In genomic region chr6:33620584-33621395, GRCh38 we compare ENCODE assay signal across 8 cellular contexts. TPM values are rescaled to one million over a fixed set of nuclear protein-coding genes. Genes with fewer than 3 reads are reported as not detected.
A peak's percentile ranks its signal among the peaks of the same experiment; 100 is the strongest.
DNase-seq lines count a peak whose midpoint lies in the region; ATAC-seq and TF ChIP-seq lines count a peak whose summit lies in the region.

Gene ITPR3, plus strand, starts transcription at chr6:33621322. Its CDS starts 281 bp downstream, at chr6:33621603.

- H3K27ac ChIP-seq in SJCRH30 (peak within 1 kb of the TSS; percentile 10; the same call in 1 of the 2 replicates), cardiac muscle cell (no peak within 1 kb of the TSS)

- H3K9me3 ChIP-seq in SJCRH30 (replicated peaks) = no peaks in the 10 kb centered on the region
- H3K9me3 ChIP-seq in cardiac muscle cell (ENCODE audit: low read depth) = no peaks in the 10 kb centered on the region

- H3K27me3 Mint-ChIP-seq in activated naive CD4-positive, alpha-beta T cell treated with anti-CD3 and anti-CD28 coated beads for 36 hours (ENCODE audit: low read depth) = no peaks in the 10 kb centered on the region

- ATAC-seq in HG03520 (IDR thresholded peaks at IDR 0.05; ENCODE audit: unreplicated experiment) = peak; percentile 67

- H3K4me3 Mint-ChIP-seq in activated naive CD4-positive, alpha-beta T cell treated with anti-CD3 and anti-CD28 coated beads for 36 hours = peak within 1 kb of the TSS; percentile 89

- H3K36me3 Mint-ChIP-seq in activated naive CD4-positive, alpha-beta T cell treated with anti-CD3 and anti-CD28 coated beads for 36 hours (ENCODE audit: low read depth) = no peaks in the 10 kb centered on the region

- DNase-seq in AG09309 (ENCODE audit: low read depth) = peak; percentile 16
- peak; percentile 99 for DNase-seq in GM19238 (ENCODE audit: insufficient read length, low spot score)
- DNase-seq in SJCRH30 = peak; percentile 38 to 44
- peak; percentile 77 for DNase-seq in activated naive CD4-positive, alpha-beta T cell treated with anti-CD3 and anti-CD28 coated beads for 36 hours
- peak; percentile 44 to 89 for DNase-seq in cardiac muscle cell (ENCODE audit: low read depth in 1 of 2, low spot score in 1 of 2)
- DNase-seq in retina = peak; percentile 67
- no peak for DNase-seq in posterior cingulate gyrus

- peak within 1 kb of the TSS; percentile 78 for H3K27ac Mint-ChIP-seq in activated naive CD4-positive, alpha-beta T cell treated with anti-CD3 and anti-CD28 coated beads for 36 hours

- H3K4me1 Mint-ChIP-seq in activated naive CD4-positive, alpha-beta T cell treated with anti-CD3 and anti-CD28 coated beads for 36 hours (ENCODE audit: low read depth) = peaks cover 51% of the 10 kb centered on the region

- no peak for TF ChIP-seq CTCF in AG09309 (IDR thresholded peaks at IDR 0.05; ENCODE audit: control insufficient read depth, insufficient read depth, low read depth, low read length, missing control alignments)
- no peak for TF ChIP-seq CTCF in cardiac muscle cell (IDR thresholded peaks at IDR 0.05; ENCODE audit: low read depth, low read length)

- H3K9me3 Mint-ChIP-seq in activated naive CD4-positive, alpha-beta T cell treated with anti-CD3 and anti-CD28 coated beads for 36 hours = no peaks in the 10 kb centered on the region

- no peaks in the 10 kb centered on the region for H3K27me3 ChIP-seq in SJCRH30
- H3K27me3 ChIP-seq in cardiac muscle cell = peaks cover 58% of the 10 kb centered on the region

- H3K36me3 ChIP-seq in SJCRH30 (no peaks in the 10 kb centered on the region), cardiac muscle cell (no peaks in the 10 kb centered on the region)

- intact Hi-C loops in activated naive CD4-positive, alpha-beta T cell treated with anti-CD3 and anti-CD28 coated beads for 36 hours (cut with micrococcal nuclease) = loop anchor here (1.0 to 2.0 kb wide), 3 partner anchors 12 to 228 kb away; no protein-coding TSS in a partner anchor
- intact Hi-C loops in posterior cingulate gyrus (cut with DNase I) = no loop called here

- H3K4me1 ChIP-seq in SJCRH30 = peaks cover 5% of the 10 kb centered on the region
- peaks cover 5% of the 10 kb centered on the region for H3K4me1 ChIP-seq in cardiac muscle cell (ENCODE audit: low read depth)

- H3K4me3 ChIP-seq in AG09309 (ENCODE audit: control insufficient read depth, low read depth, low read length) (peak within 1 kb of the TSS; percentile 76), SJCRH30 (peak within 1 kb of the TSS; percentile 63), cardiac muscle cell (peak within 1 kb of the TSS; percentile 49)

- CTCF ChIA-PET in activated naive CD4-positive, alpha-beta T cell treated with anti-CD3 and anti-CD28 coated beads for 36 hours (lab: Charles Lee) = interaction anchor here (0.9 to 2.9 kb wide), 9 partner anchors 9 to 91 kb away, joined by 3 to 11 read pairs (median 4); partner anchors contain the start of genes BAK1 and UQCC2

RNA-seq across cellular contexts. Expression of gene ITPR3, which starts in this region (rescaled TPM):
- 2.6 and 2.9 TPM in 2 replicates for total RNA-seq in SJCRH30 (2014; rRNA removed; shearing (Covaris generic))
- 10 to 100 TPM; 34.8 to 35.1 TPM for total RNA-seq in activated naive CD4-positive, alpha-beta T cell treated with anti-CD3 and anti-CD28 coated beads for 36 hours
- 0.35 and 1.1 TPM in 2 replicates for total RNA-seq in cardiac muscle cell
- polyA plus RNA-seq in cardiac muscle cell = 0.13 and 0.92 TPM in 2 replicates

Comparison
In these comparisons a context has a peak if more than half of its experiments do, and no peak if none do; other contexts are left out.
1. DNase-seq: peak in AG09309 (single experiment), GM19238 (single experiment), SJCRH30 (2 of 2), activated naive CD4-positive, alpha-beta T cell treated with anti-CD3 and anti-CD28 coated beads for 36 hours (single experiment), cardiac muscle cell (2 of 2) and retina (single experiment); none in posterior cingulate gyrus (0 of 10).
2. Peak in every context shown above with its lines, with median percentiles within 50 percentile points of each other: H3K4me3 ChIP-seq.